Comparison of ENCODE assay signal across 8 cellular contexts in the genomic region with DNA sequence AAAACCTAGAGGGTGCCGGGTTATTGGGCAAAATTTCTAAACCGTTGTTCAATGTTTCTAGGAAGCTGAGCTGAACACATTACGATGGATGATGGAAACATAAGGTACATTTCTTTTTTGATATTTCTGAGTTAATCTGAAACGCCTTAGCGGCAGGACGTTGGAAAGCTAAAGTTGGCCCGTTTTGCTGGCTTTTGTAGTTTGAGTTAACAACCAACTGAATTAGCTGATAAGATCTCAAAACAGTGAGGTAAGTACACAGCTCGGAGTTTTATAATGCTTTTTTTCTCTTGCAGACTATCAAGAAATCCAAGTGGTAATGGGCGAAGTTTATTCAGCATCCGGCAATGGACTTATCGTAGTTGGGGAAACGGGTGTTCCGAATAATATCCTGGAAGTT.
A peak's percentile ranks its signal among the peaks of the same experiment; 100 is the strongest.
DNase-seq lines count a peak whose midpoint lies in the region; ATAC-seq and TF ChIP-seq lines count a peak whose summit lies in the region.

No MANE protein-coding gene starts in this region.

- no peaks in the 10 kb centered on the region for H3K9me3 ChIP-seq in transverse colon

- no peaks in the 10 kb centered on the region for H3K9me3 Mint-ChIP-seq in activated T-cell treated with anti-CD3 and anti-CD28 coated beads, Interleukin-2, amount 50 U/mL, for 72 hours

- peak overlapping the region; percentile 91 for H3K27ac Mint-ChIP-seq in activated T-cell treated with anti-CD3 and anti-CD28 coated beads, Interleukin-2, amount 50 U/mL, for 72 hours

- TF ChIP-seq EP300 in transverse colon (IDR thresholded peaks at IDR 0.05; ENCODE audit: low read depth): no peak

- peaks cover 41% of the 10 kb centered on the region for H3K4me1 Mint-ChIP-seq in activated T-cell treated with anti-CD3 and anti-CD28 coated beads, Interleukin-2, amount 50 U/mL, for 72 hours (ENCODE audit: low read depth)

- TF ChIP-seq CTCF in lower leg skin (IDR thresholded peaks at IDR 0.05) (no peak), transverse colon (IDR thresholded peaks at IDR 0.05) (no peak)

- in situ Hi-C loops in transverse colon (cut with MboI; ENCODE audit: low pct_ligation_motif_present in 1 of 4, low pct_unique_long_range_greater_than_20kb in 1 of 4, low sequenced_read_pairs in 3 of 4) (no loop called here), ACHN (cut with HindIII; ENCODE audit: low pct_ligation_motif_present, low pct_unique_long_range_greater_than_20kb, low sequenced_read_pairs) (no loop called here)

- 5 to 9% methylated on average over 13 of the region's 13 CpGs for WGBS in lower leg skin, 2 donors
- 12 to 13% methylated on average over 13 of the region's 13 CpGs for WGBS in transverse colon (ENCODE audit: low coverage in 1 of 2), 2 donors

- no peak for DNase-seq in activated T-cell treated with anti-CD3 and anti-CD28 coated beads, Interleukin-2, amount 50 U/mL, for 72 hours
- DNase-seq in activated T-cell treated with anti-CD3 and anti-CD28 coated beads, Interleukin-2, amount 50 U/mL, for 48 hours: no peak
- peak; percentile 16 for DNase-seq in astrocyte of the hippocampus (ENCODE audit: low read depth, low spot score)
- DNase-seq in lower leg skin (ENCODE audit: low spot score in 2 of 2): no peak
- no peak for DNase-seq in transverse colon
- DNase-seq in T-helper 9 cell: no peak
- DNase-seq in NCI-H1092 treated with DMSO at 0.1 percent for 48 hours (lab: John Stamatoyannopoulos, UW): no peak
- no peak for DNase-seq in ACHN

- intact Hi-C loops in lower leg skin (cut with DNase I; ENCODE audit: low total_unique reads): no loop called here
- intact Hi-C loops in transverse colon (cut with DNase I; ENCODE audit: low total_unique reads): no loop called here

- peaks cover 7 to 22% of the 10 kb centered on the region in 2 donors for H3K36me3 Mint-ChIP-seq in activated T-cell treated with anti-CD3 and anti-CD28 coated beads, Interleukin-2, amount 50 U/mL, for 72 hours (ENCODE audit: insufficient read depth in 2 of 2)

- no peak for ATAC-seq in activated T-cell treated with anti-CD3 and anti-CD28 coated beads, Interleukin-2, amount 50 U/mL, for 72 hours (replicated peaks in 1 of 2)

- no peaks in the 10 kb centered on the region for H3K36me3 ChIP-seq in transverse colon

- H3K4me1 ChIP-seq in transverse colon: peaks cover 12 to 37% (median 27%) of the 10 kb centered on the region in 4 donors

- peak overlapping the region; percentile 95 to 98 for H3K4me3 Mint-ChIP-seq in activated T-cell treated with anti-CD3 and anti-CD28 coated beads, Interleukin-2, amount 50 U/mL, for 72 hours

- peak overlapping the region; percentile 68 for H3K4me3 ChIP-seq in lower leg skin (ENCODE audit: low read depth, poor library complexity, severe bottlenecking)
- H3K4me3 ChIP-seq in transverse colon: peak overlapping the region; percentile 55 to 72 (median 64)

- H3K27ac ChIP-seq in transverse colon: peak overlapping the region; percentile 88 to 96 (median 94)

- no peaks in the 10 kb centered on the region for H3K27me3 ChIP-seq in transverse colon

- no peak for TF ChIP-seq POLR2A in lower leg skin (IDR thresholded peaks at IDR 0.05)
- no peak for TF ChIP-seq POLR2A in transverse colon (IDR thresholded peaks at IDR 0.05)

- no peaks in the 10 kb centered on the region for H3K27me3 Mint-ChIP-seq in activated T-cell treated with anti-CD3 and anti-CD28 coated beads, Interleukin-2, amount 50 U/mL, for 72 hours (ENCODE audit: low read depth)
